In the genomic region with DNA sequence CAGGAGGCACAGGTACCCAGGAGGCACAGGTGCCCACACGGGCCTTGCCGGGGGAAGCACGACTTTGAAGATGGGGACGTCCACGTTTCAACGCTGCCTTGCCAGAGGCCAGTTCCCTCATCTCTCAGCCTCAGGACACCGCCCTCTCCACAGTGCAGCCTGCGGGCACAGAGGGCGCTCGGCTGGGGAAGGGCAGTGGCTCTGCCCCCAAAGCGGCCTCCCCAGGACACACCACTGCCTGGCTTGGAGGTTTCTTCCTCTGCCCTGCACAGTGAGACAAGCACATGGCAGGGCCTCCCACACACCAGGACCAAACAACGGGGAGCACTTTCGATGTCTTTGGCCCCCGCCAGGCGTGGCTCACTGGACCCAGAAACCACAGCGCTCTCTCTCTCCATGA, we compare ENCODE assay signal across 22 cellular contexts.
DNase-seq lines count a peak whose midpoint lies in the region; ATAC-seq, FAIRE-seq and TF ChIP-seq lines count a peak whose summit lies in the region.
"Had no signal": no experiment of that assay in that cellular context is flagged by ENCODE, and none has a peak within 500 bp of the region (broad histone marks: within the 10 kb centered on the region; RNA-seq: fewer than 3 reads in every experiment).

No MANE protein-coding gene starts in this region.

- TF ChIP-seq POLR2A in NB4 (IDR thresholded peaks at IDR 0.05; ENCODE audit: extremely low read depth, insufficient read length), result no peak

- peaks cover 25% of the 10 kb centered on the region for H3K4me1 ChIP-seq in osteoblast (ENCODE audit: insufficient read depth, low read length)

- no peak for DNase-seq in activated naive CD4-positive, alpha-beta T cell treated with anti-CD3 and anti-CD28 coated beads for 36 hours
- no peak for DNase-seq in activated naive CD4-positive, alpha-beta T cell treated with anti-CD3 and anti-CD28 coated beads, Interleukin-2, amount 50 U/mL, for 16 hours
- DNase-seq in NB4 (ENCODE audit: low read depth) (peak; percentile 26), osteocyte (ENCODE audit: extremely low spot score, unreplicated experiment) (no peak), osteoblast (ENCODE audit: insufficient read length, low spot score, missing footprints) (no peak), GM19239 (ENCODE audit: insufficient read length, low spot score) (no peak)
- DNase-seq in effector memory CD8-positive, alpha-beta T cell, result no peak
- DNase-seq: activated CD4-positive, alpha-beta T cell treated with anti-CD3 and anti-CD28 coated beads for 48 hours; activated T-cell treated with anti-CD3 and anti-CD28 coated beads for 4 hours; body of pancreas; HFFc6; MM.1S; NCI-H1436 treated with DMSO at 0.1 percent for 48 hours; NCI-H526 treated with DMSO at 0.1 percent for 48 hours; SHP77; stimulated activated CD4-positive, alpha-beta T cell treated with anti-CD3 and anti-CD28 coated beads, Interleukin-12 subunit alpha, Interleukin-12 subunit beta, amount 100 ng/mL, for 4 hours; stimulated activated CD8-positive, alpha-beta memory T cell treated with anti-CD3 and anti-CD28 coated beads, Interleukin-4, amount 100 ng/mL, for 48 hours had no signal

- H3K9me3 ChIP-seq in osteoblast (ENCODE audit: low read depth, low read length), result no peaks in the 10 kb centered on the region
- H3K9me3 ChIP-seq: A549, body of pancreas, thoracic aorta had no signal

- peaks cover 15% of the 10 kb centered on the region for H3K36me3 Mint-ChIP-seq in activated naive CD4-positive, alpha-beta T cell treated with anti-CD3 and anti-CD28 coated beads for 36 hours (ENCODE audit: low read depth)
- H3K36me3 Mint-ChIP-seq in effector memory CD8-positive, alpha-beta T cell (ENCODE audit: insufficient read depth), result peaks cover 78% of the 10 kb centered on the region
- H3K36me3 Mint-ChIP-seq in osteocyte (ENCODE audit: unreplicated experiment), result peaks cover 5% of the 10 kb centered on the region

- peaks cover 33% of the 10 kb centered on the region for H3K36me3 ChIP-seq in osteoblast (ENCODE audit: insufficient read depth, low read length)
- H3K36me3 ChIP-seq: thoracic aorta had no signal

- no peaks in the 10 kb centered on the region for H3K27me3 Mint-ChIP-seq in activated naive CD4-positive, alpha-beta T cell treated with anti-CD3 and anti-CD28 coated beads for 36 hours (ENCODE audit: low read depth)
- H3K27me3 Mint-ChIP-seq in effector memory CD8-positive, alpha-beta T cell, result no peaks in the 10 kb centered on the region
- no peaks in the 10 kb centered on the region for H3K27me3 Mint-ChIP-seq in osteocyte (ENCODE audit: unreplicated experiment)

- H3K27me3 ChIP-seq in osteoblast (ENCODE audit: insufficient read depth, low read length), result no peaks in the 10 kb centered on the region
- H3K27me3 ChIP-seq: body of pancreas had no signal

- TF ChIP-seq CTCF in NB4 (IDR thresholded peaks at IDR 0.05; ENCODE audit: low read depth, low read length) (no peak), osteocyte (IDR thresholded peaks at IDR 0.05) (no peak), osteoblast (IDR thresholded peaks at IDR 0.05; ENCODE audit: extremely low read depth, low read depth, low read length) (no peak)

- no peak for FAIRE-seq in GM19239 (lab: Jason Lieb, UNC)
- FAIRE-seq: A549 had no signal

- ATAC-seq in effector memory CD8-positive, alpha-beta T cell (replicated peaks), result no peak
- no peak for ATAC-seq in HG02642 (IDR thresholded peaks at IDR 0.05; ENCODE audit: poor library complexity, unreplicated experiment)
- ATAC-seq: A549; activated naive CD4-positive, alpha-beta T cell treated with anti-CD3 and anti-CD28 coated beads, Interleukin-2, amount 50 U/mL, for 72 hours; body of pancreas had no signal

- H3K4me2 ChIP-seq in osteoblast (ENCODE audit: insufficient read depth, low read length), result no peak overlapping the region
- H3K4me2 ChIP-seq: A549 had no signal

- CTCF ChIA-PET in activated naive CD4-positive, alpha-beta T cell treated with anti-CD3 and anti-CD28 coated beads for 36 hours (lab: Charles Lee), result no interaction called here

- H3K4me3 Mint-ChIP-seq in activated naive CD4-positive, alpha-beta T cell treated with anti-CD3 and anti-CD28 coated beads for 36 hours, result no peak overlapping the region
- peak overlapping the region in 1 of 2 donors; percentile 43 for H3K4me3 Mint-ChIP-seq in effector memory CD8-positive, alpha-beta T cell
- no peak overlapping the region for H3K4me3 Mint-ChIP-seq in osteocyte (ENCODE audit: unreplicated experiment)
- H3K4me3 Mint-ChIP-seq: HFFc6 had no signal

- H3K27ac ChIP-seq in osteoblast (ENCODE audit: low read depth, low read length), result no peak overlapping the region
- H3K27ac ChIP-seq: body of pancreas, thoracic aorta had no signal

- H3K79me2 ChIP-seq in osteoblast (ENCODE audit: insufficient read depth, low read length), result peaks cover 88% of the 10 kb centered on the region

- H3K4me3 ChIP-seq in NB4 (ENCODE audit: low read depth, low read length) (no peak overlapping the region), osteoblast (ENCODE audit: insufficient read depth, low read length) (no peak overlapping the region)
- H3K4me3 ChIP-seq: A549, body of pancreas, coronary artery, thoracic aorta had no signal

- H3K27ac Mint-ChIP-seq in activated naive CD4-positive, alpha-beta T cell treated with anti-CD3 and anti-CD28 coated beads for 36 hours, result peak overlapping the region; percentile 81
- peak overlapping the region; percentile 31 to 63 for H3K27ac Mint-ChIP-seq in effector memory CD8-positive, alpha-beta T cell
- peak overlapping the region; percentile 3 for H3K27ac Mint-ChIP-seq in osteocyte (ENCODE audit: unreplicated experiment)
- H3K27ac Mint-ChIP-seq: HFFc6 had no signal

- peaks cover 54% of the 10 kb centered on the region for H3K4me1 Mint-ChIP-seq in activated naive CD4-positive, alpha-beta T cell treated with anti-CD3 and anti-CD28 coated beads for 36 hours (ENCODE audit: low read depth)
- H3K4me1 Mint-ChIP-seq in effector memory CD8-positive, alpha-beta T cell (ENCODE audit: low read depth in 2 of 2), result peaks cover 28 to 34% of the 10 kb centered on the region in 2 donors
- peaks cover 37% of the 10 kb centered on the region for H3K4me1 Mint-ChIP-seq in osteocyte (ENCODE audit: unreplicated experiment)

- intact Hi-C loops in activated naive CD4-positive, alpha-beta T cell treated with anti-CD3 and anti-CD28 coated beads for 36 hours (cut with micrococcal nuclease), result no loop called here

- no peak overlapping the region for H2AFZ ChIP-seq in osteoblast (ENCODE audit: low read length)

- peaks cover 19% of the 10 kb centered on the region for H4K20me1 ChIP-seq in osteoblast (ENCODE audit: insufficient read depth, low read length)

- H3K9me3 Mint-ChIP-seq in activated naive CD4-positive, alpha-beta T cell treated with anti-CD3 and anti-CD28 coated beads for 36 hours, result no peaks in the 10 kb centered on the region
- H3K9me3 Mint-ChIP-seq in effector memory CD8-positive, alpha-beta T cell, result no peaks in the 10 kb centered on the region
- no peaks in the 10 kb centered on the region for H3K9me3 Mint-ChIP-seq in osteocyte (ENCODE audit: unreplicated experiment)
- H3K9me3 Mint-ChIP-seq: activated naive CD4-positive, alpha-beta T cell treated with anti-CD3 and anti-CD28 coated beads, Interleukin-2, amount 50 U/mL, for 72 hours; HFFc6 had no signal

Comparison
In these comparisons a context has a peak if more than half of its experiments do, and no peak if none do; other contexts are left out.
1. H3K27ac Mint-ChIP-seq: peak in every context shown above with its lines; median percentile 81 in activated naive CD4-positive, alpha-beta T cell treated with anti-CD3 and anti-CD28 coated beads for 36 hours; 47 in effector memory CD8-positive, alpha-beta T cell; 3 in osteocyte.